In the genomic region with DNA sequence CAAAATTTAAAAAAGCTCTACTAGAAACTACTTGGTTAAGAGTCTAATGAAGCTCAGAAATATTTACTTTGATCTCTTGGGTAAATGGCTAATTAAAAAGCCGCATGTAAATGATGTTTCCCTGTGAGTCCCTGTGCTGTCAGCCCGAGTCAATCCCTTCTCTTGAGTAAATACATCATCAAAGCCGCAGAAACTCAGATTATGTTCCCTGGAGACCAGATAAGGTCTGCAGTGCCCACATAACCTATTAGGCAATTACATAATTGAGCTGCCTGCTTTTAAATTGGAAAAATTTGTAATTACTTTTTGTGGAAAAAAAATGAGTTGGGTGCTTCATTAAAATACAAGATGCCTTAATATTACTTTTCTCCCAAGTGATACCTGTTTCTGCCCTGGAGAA, we compare ENCODE assay signal across 29 cellular contexts.
"Had no signal": no experiment of that assay in that cellular context is flagged by ENCODE, and none has a peak within 500 bp of the region (broad histone marks: within the 10 kb centered on the region; RNA-seq: fewer than 3 reads in every experiment).

No MANE protein-coding gene starts in this region.

- H3K4me1 Mint-ChIP-seq: activated T-helper 17 cell treated with anti-CD3 and anti-CD28 coated beads, Interleukin-2, amount 50 U/mL, for 72 hours; naive thymus-derived CD8-positive, alpha-beta T cell; stimulated activated effector memory CD8-positive, alpha-beta T cell treated with anti-CD3 and anti-CD28 coated beads, Interleukin-12 subunit alpha, Interleukin-12 subunit beta, amount 100 ng/mL, for 72 hours; stimulated activated naive CD8-positive, alpha-beta T cell treated with anti-CD3 and anti-CD28 coated beads, Interleukin-15, amount 100 ng/mL, for 72 hours had no signal

- H3K27ac ChIP-seq: coronary artery, esophagus muscularis mucosa, gastroesophageal sphincter, left ventricle myocardium inferior, neural progenitor cell, right lobe of liver, skin epidermis, suprapubic skin, tibial nerve, WERI-Rb-1 had no signal

- ATAC-seq: activated T-helper 17 cell treated with anti-CD3 and anti-CD28 coated beads, Interleukin-2, amount 50 U/mL, for 72 hours; gastroesophageal sphincter; naive thymus-derived CD8-positive, alpha-beta T cell; right lobe of liver; stimulated activated effector memory CD8-positive, alpha-beta T cell treated with anti-CD3 and anti-CD28 coated beads, Interleukin-12 subunit alpha, Interleukin-12 subunit beta, amount 100 ng/mL, for 72 hours; stimulated activated naive CD8-positive, alpha-beta T cell treated with anti-CD3 and anti-CD28 coated beads, Interleukin-15, amount 100 ng/mL, for 72 hours had no signal

- H3K9ac ChIP-seq: neural progenitor cell had no signal

- H3K4me1 ChIP-seq: esophagus muscularis mucosa, gastroesophageal sphincter, left ventricle myocardium inferior, right lobe of liver, suprapubic skin, tibial nerve had no signal

- H3K9me3 ChIP-seq: esophagus muscularis mucosa, gastroesophageal sphincter, left ventricle myocardium inferior, right lobe of liver, suprapubic skin, tibial nerve had no signal

- H3K4me2 ChIP-seq: neural progenitor cell had no signal

- H3K4me3 Mint-ChIP-seq: activated naive CD8-positive, alpha-beta T cell; activated T-cell treated with anti-CD3 and anti-CD28 coated beads, Interleukin-2, amount 50 U/mL, for 24 hours; activated T-helper 17 cell treated with anti-CD3 and anti-CD28 coated beads, Interleukin-2, amount 50 U/mL, for 72 hours; naive thymus-derived CD8-positive, alpha-beta T cell; neural progenitor cell; stimulated activated effector memory CD8-positive, alpha-beta T cell treated with anti-CD3 and anti-CD28 coated beads, Interleukin-12 subunit alpha, Interleukin-12 subunit beta, amount 100 ng/mL, for 72 hours; stimulated activated naive CD8-positive, alpha-beta T cell treated with anti-CD3 and anti-CD28 coated beads, Interleukin-15, amount 100 ng/mL, for 72 hours had no signal

- H3K36me3 Mint-ChIP-seq: neural progenitor cell had no signal

- H3K27me3 Mint-ChIP-seq: activated naive CD8-positive, alpha-beta T cell; activated T-cell treated with anti-CD3 and anti-CD28 coated beads, Interleukin-2, amount 50 U/mL, for 24 hours; activated T-helper 17 cell treated with anti-CD3 and anti-CD28 coated beads, Interleukin-2, amount 50 U/mL, for 72 hours; naive thymus-derived CD8-positive, alpha-beta T cell; stimulated activated naive CD8-positive, alpha-beta T cell treated with anti-CD3 and anti-CD28 coated beads, Interleukin-15, amount 100 ng/mL, for 72 hours had no signal

- H3K4me3 ChIP-seq: coronary artery, esophagus muscularis mucosa, gastroesophageal sphincter, left ventricle myocardium inferior, neural progenitor cell, right lobe of liver, skin epidermis, suprapubic skin, tibial nerve had no signal

- FAIRE-seq: bronchial epithelial cell, TTC549 had no signal

- H2AFZ ChIP-seq: neural progenitor cell had no signal

- H3K27me3 ChIP-seq: esophagus muscularis mucosa, gastroesophageal sphincter, neural progenitor cell, right lobe of liver, suprapubic skin, tibial nerve had no signal

- H3K36me3 ChIP-seq: neural progenitor cell, right lobe of liver, WERI-Rb-1 had no signal

- H3K27ac Mint-ChIP-seq: activated naive CD8-positive, alpha-beta T cell; activated T-cell treated with anti-CD3 and anti-CD28 coated beads, Interleukin-2, amount 50 U/mL, for 24 hours; activated T-helper 17 cell treated with anti-CD3 and anti-CD28 coated beads, Interleukin-2, amount 50 U/mL, for 72 hours; naive thymus-derived CD8-positive, alpha-beta T cell; neural progenitor cell; stimulated activated effector memory CD8-positive, alpha-beta T cell treated with anti-CD3 and anti-CD28 coated beads, Interleukin-12 subunit alpha, Interleukin-12 subunit beta, amount 100 ng/mL, for 72 hours; stimulated activated naive CD8-positive, alpha-beta T cell treated with anti-CD3 and anti-CD28 coated beads, Interleukin-15, amount 100 ng/mL, for 72 hours had no signal

- DNase-seq: activated CD4-positive, alpha-beta T cell treated with anti-CD3 and anti-CD28 coated beads, Interleukin-2, amount 50 U/mL, for 1 hour; activated CD4-positive, CD25-positive, alpha-beta regulatory T cell treated with anti-CD3 and anti-CD28 coated beads, Interleukin-2, amount 50 U/mL, for 72 hours; activated CD8-positive, alpha-beta memory T cell treated with anti-CD3 and anti-CD28 coated beads for 24 hours; activated CD8-positive, alpha-beta memory T cell treated with anti-CD3 and anti-CD28 coated beads, Interleukin-2, amount 50 U/mL, for 4 hours; activated naive CD4-positive, alpha-beta T cell; activated T-cell treated with anti-CD3 and anti-CD28 coated beads, Interleukin-2, amount 50 U/mL, for 24 hours; amniotic stem cell; cerebellar nuclear complex; head of caudate nucleus; hypothalamus; left ventricle myocardium inferior; naive thymus-derived CD8-positive, alpha-beta T cell; posterior cingulate gyrus; right lobe of liver; stimulated activated CD4-positive, alpha-beta T cell treated with anti-CD3 and anti-CD28 coated beads, Interleukin-1b, Interleukin-23, amount 100 ng/mL, for 48 hours; stimulated activated naive CD8-positive, alpha-beta T cell treated with anti-CD3 and anti-CD28 coated beads, Interleukin-15, amount 100 ng/mL, for 72 hours; WERI-Rb-1 had no signal

- H3K9me3 Mint-ChIP-seq: activated T-cell treated with anti-CD3 and anti-CD28 coated beads, Interleukin-2, amount 50 U/mL, for 24 hours; activated T-helper 17 cell treated with anti-CD3 and anti-CD28 coated beads, Interleukin-2, amount 50 U/mL, for 72 hours; naive thymus-derived CD8-positive, alpha-beta T cell; neural progenitor cell; stimulated activated effector memory CD8-positive, alpha-beta T cell treated with anti-CD3 and anti-CD28 coated beads, Interleukin-12 subunit alpha, Interleukin-12 subunit beta, amount 100 ng/mL, for 72 hours; stimulated activated naive CD8-positive, alpha-beta T cell treated with anti-CD3 and anti-CD28 coated beads, Interleukin-15, amount 100 ng/mL, for 72 hours had no signal
